Comparison of ENCODE assay signal across 8 cellular contexts in the genomic region with DNA sequence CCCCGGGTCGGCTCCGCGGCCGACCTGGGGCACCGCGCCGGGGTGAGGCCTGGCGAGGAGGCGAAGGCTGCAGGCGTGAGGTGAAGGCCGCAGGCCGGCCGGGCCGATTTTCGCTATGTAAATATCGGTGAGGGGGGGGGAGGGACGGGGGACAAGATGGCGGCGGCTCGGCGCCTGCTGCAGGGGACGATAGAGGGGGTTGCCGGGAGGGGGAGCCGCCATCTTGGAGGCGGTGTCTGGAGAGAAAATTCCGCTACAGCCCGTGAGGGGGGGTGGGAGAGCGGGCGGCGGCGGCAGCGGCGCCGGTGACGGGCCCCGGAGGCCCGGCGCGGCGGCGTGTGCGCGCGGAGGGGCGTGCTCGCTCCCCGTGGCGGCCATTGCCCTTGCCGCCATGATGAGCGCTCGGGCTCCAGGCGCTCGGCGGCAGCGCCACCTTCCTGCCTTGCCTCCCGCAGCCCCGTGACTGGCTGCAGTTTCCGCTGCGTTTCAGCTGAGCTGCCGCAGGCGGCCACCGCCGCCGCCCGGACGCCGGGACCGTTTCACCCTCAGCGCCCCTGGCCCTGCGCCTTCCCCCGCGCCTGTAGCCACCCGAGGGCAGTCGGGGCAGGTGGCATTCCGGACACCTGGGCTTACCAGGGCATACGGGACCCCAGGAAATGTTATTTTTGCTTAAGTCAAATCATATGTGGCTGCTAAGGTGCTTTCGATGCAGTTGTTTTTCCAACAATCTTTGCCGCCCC. TPM values are rescaled to one million over a fixed set of nuclear protein-coding genes. Genes with fewer than 3 reads are reported as not detected.
DNase-seq lines count a peak whose midpoint lies in the region; ATAC-seq and TF ChIP-seq lines count a peak whose summit lies in the region.

No MANE protein-coding gene starts in this region.

- no peaks in the 10 kb centered on the region for H3K36me3 ChIP-seq in kidney epithelial cell (ENCODE audit: control insufficient read depth, insufficient read depth, low read length)

- peak; percentile 4 for TF ChIP-seq CTCF in kidney epithelial cell (IDR thresholded peaks at IDR 0.05; ENCODE audit: insufficient read depth, low read length, poor library complexity, severe bottlenecking)

- H3K4me3 ChIP-seq in kidney epithelial cell (ENCODE audit: low read depth, low read length): peak overlapping the region; percentile 89

- no peaks in the 10 kb centered on the region for H3K27me3 ChIP-seq in kidney epithelial cell (ENCODE audit: control insufficient read depth, insufficient read depth, low read length)

- ATAC-seq in GM18868 (IDR thresholded peaks at IDR 0.05; ENCODE audit: unreplicated experiment) (peak; percentile 70), HG03103 (IDR thresholded peaks at IDR 0.05; ENCODE audit: low read depth, unreplicated experiment) (peak; percentile 56)
- ATAC-seq in activated CD4-positive, CD25-positive, alpha-beta regulatory T cell treated with anti-CD3 and anti-CD28 coated beads, Interleukin-2, amount 50 U/mL, for 24 hours: peak; percentile 72 to 79

- peak; percentile 95 for DNase-seq in AG08396 (ENCODE audit: low spot score)
- peak; percentile 96 for DNase-seq in NCI-H2227 (lab: John Stamatoyannopoulos, UW; ENCODE audit: unreplicated experiment)
- DNase-seq in cerebellar cortex (ENCODE audit: low spot score): peak; percentile 80
- DNase-seq in kidney epithelial cell (ENCODE audit: low read depth): peak; percentile 43
- peak; percentile 75 to 88 for DNase-seq in stimulated activated CD4-positive, alpha-beta T cell treated with anti-CD3 and anti-CD28 coated beads, Interleukin-15, amount 100 ng/mL, for 48 hours (ENCODE audit: low read depth in 2 of 2)

RNA-seq across cellular contexts. Expression of a gene that starts 0.7 kb away (rescaled TPM):
- 17.6 and 19.7 TPM in 2 replicates for total RNA-seq in kidney epithelial cell

Comparison
In these comparisons a context has a peak if more than half of its experiments do, and no peak if none do; other contexts are left out.
1. Peak in every context shown above with its lines: DNase-seq, ATAC-seq and H3K4me3 ChIP-seq.
2. DNase-seq: peak in every context shown above with its lines; median percentile 96 in NCI-H2227; 95 in AG08396; 82 in stimulated activated CD4-positive, alpha-beta T cell treated with anti-CD3 and anti-CD28 coated beads, Interleukin-15, amount 100 ng/mL, for 48 hours; 80 in cerebellar cortex; 43 in kidney epithelial cell.